26 cellular contexts compared by ENCODE assay signal in the genomic region with DNA sequence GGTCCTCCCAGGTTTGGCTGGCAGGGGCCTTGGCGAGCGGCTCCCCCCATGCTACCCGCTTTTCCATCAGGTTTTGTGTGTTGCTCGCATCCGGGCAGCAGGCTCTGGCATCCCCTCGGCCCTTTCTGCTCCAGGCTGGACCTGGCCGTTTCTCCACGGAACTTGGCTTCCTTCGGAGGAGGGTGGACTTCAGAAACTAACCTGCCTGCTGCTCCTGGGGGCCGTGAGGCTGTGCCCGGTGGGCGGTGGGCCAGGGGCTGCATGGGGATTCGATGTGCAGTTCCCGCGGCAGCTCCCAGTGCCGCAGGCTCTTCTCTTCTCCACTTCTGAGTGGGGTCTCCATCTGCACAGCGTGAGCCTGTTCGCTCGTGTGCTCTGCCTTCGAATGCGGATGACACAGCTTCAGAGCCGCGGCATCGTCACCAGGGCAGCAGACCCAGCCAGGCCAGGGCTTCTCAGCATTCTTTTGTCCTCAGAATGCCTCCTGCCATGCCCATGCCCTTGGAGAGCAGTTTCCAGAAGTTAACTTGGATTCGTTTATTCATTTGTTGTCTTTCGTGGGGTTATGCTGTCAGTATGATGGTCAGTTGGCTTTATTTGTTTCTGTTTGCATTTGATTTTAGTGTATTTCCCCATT.
"Had no signal": no experiment of that assay in that cellular context is flagged by ENCODE, and none has a peak within 500 bp of the region (broad histone marks: within the 10 kb centered on the region; RNA-seq: fewer than 3 reads in every experiment).

No MANE protein-coding gene starts in this region.

- DNase-seq: activated CD4-positive, alpha-beta T cell treated with anti-CD3 and anti-CD28 coated beads for 1 hour; activated CD4-positive, alpha-beta T cell treated with anti-CD3 and anti-CD28 coated beads, Interleukin-2, amount 50 U/mL, for 1 hour; activated naive CD4-positive, alpha-beta T cell; activated T-cell treated with anti-CD3 and anti-CD28 coated beads, Interleukin-2, amount 50 U/mL, for 24 hours; adrenal gland; foreskin fibroblast; kidney; naive thymus-derived CD8-positive, alpha-beta T cell; ovary; psoas muscle; stimulated activated CD4-positive, alpha-beta T cell treated with anti-CD3 and anti-CD28 coated beads, Interleukin-12 subunit alpha, Interleukin-12 subunit beta, amount 100 ng/mL, for 4 hours; stimulated activated naive CD8-positive, alpha-beta T cell treated with anti-CD3 and anti-CD28 coated beads, Interleukin-15, amount 100 ng/mL, for 72 hours; T-cell; T-helper 9 cell; testis had no signal

- H3K4me1 ChIP-seq: breast epithelium, psoas muscle, testis, vagina had no signal

- H3K4me3 Mint-ChIP-seq: activated naive CD8-positive, alpha-beta T cell; activated T-cell treated with anti-CD3 and anti-CD28 coated beads, Interleukin-2, amount 50 U/mL, for 24 hours; mesothelial cell of epicardium; naive thymus-derived CD8-positive, alpha-beta T cell; stimulated activated naive CD8-positive, alpha-beta T cell treated with anti-CD3 and anti-CD28 coated beads, Interleukin-15, amount 100 ng/mL, for 72 hours; T-cell; type B pancreatic cell had no signal

- H3K27me3 Mint-ChIP-seq: activated naive CD8-positive, alpha-beta T cell; activated T-cell treated with anti-CD3 and anti-CD28 coated beads, Interleukin-2, amount 50 U/mL, for 24 hours; naive thymus-derived CD8-positive, alpha-beta T cell; stimulated activated naive CD8-positive, alpha-beta T cell treated with anti-CD3 and anti-CD28 coated beads, Interleukin-15, amount 100 ng/mL, for 72 hours; T-cell; type B pancreatic cell had no signal

- H3K27me3 ChIP-seq: adrenal gland, breast epithelium, neutrophil, ovary, testis, vagina had no signal

- H3K9me3 Mint-ChIP-seq: activated T-cell treated with anti-CD3 and anti-CD28 coated beads, Interleukin-2, amount 50 U/mL, for 24 hours; activated T-helper 2 cell treated with anti-CD3 and anti-CD28 coated beads, Interferon-gamma antibody, Interleukin-2, Interleukin-4, amounts not matched to agents 10 μg/mL and 5 μg/mL and 100 μg/mL, durations not matched to agents 14 hours and 24 hours and 36 hours; mesothelial cell of epicardium; stimulated activated naive CD8-positive, alpha-beta T cell treated with anti-CD3 and anti-CD28 coated beads, Interleukin-15, amount 100 ng/mL, for 72 hours; T-cell; type B pancreatic cell had no signal

- H3K36me3 ChIP-seq: adrenal gland, breast epithelium, neutrophil, ovary, vagina had no signal

- ATAC-seq: left lobe of liver; naive thymus-derived CD8-positive, alpha-beta T cell; psoas muscle; right cardiac atrium; stimulated activated naive CD8-positive, alpha-beta T cell treated with anti-CD3 and anti-CD28 coated beads, Interleukin-15, amount 100 ng/mL, for 72 hours; T-cell had no signal

- H3K27ac Mint-ChIP-seq: activated naive CD8-positive, alpha-beta T cell; activated T-cell treated with anti-CD3 and anti-CD28 coated beads, Interleukin-2, amount 50 U/mL, for 24 hours; activated T-helper 2 cell treated with anti-CD3 and anti-CD28 coated beads, Interferon-gamma antibody, Interleukin-2, Interleukin-4, amounts not matched to agents 10 μg/mL and 5 μg/mL and 100 μg/mL, durations not matched to agents 14 hours and 24 hours and 36 hours; mesothelial cell of epicardium; naive thymus-derived CD8-positive, alpha-beta T cell; T-cell; type B pancreatic cell had no signal

- H3K4me1 Mint-ChIP-seq: mesothelial cell of epicardium had no signal

- H3K9me3 ChIP-seq: adrenal gland, breast epithelium, neutrophil, ovary, psoas muscle, testis, vagina had no signal

- H3K4me3 ChIP-seq: adrenal gland, breast epithelium, coronary artery, lung, ovary, psoas muscle, testis, vagina had no signal

- H3K27ac ChIP-seq: adrenal gland, breast epithelium, coronary artery, neutrophil, ovary, psoas muscle, testis, vagina had no signal

- H3K36me3 Mint-ChIP-seq: activated naive CD8-positive, alpha-beta T cell; type B pancreatic cell had no signal
